In genomic region chr1:153122831-153123421, GRCh38 we compare ENCODE assay signal across 11 cellular contexts. TPM values are rescaled to one million over a fixed set of nuclear protein-coding genes. Genes with fewer than 3 reads are reported as not detected.
DNase-seq lines count a peak whose midpoint lies in the region; ATAC-seq and TF ChIP-seq lines count a peak whose summit lies in the region.
"Had no signal": no experiment of that assay in that cellular context is flagged by ENCODE, and none has a peak within 500 bp of the region (broad histone marks: within the 10 kb centered on the region; RNA-seq: fewer than 3 reads in every experiment).

No MANE protein-coding gene starts in this region.

- ATAC-seq in HG03280 (IDR thresholded peaks at IDR 0.05; ENCODE audit: unreplicated experiment) (no peak), SK-N-SH treated with all-trans-retinoic acid at 6 μM for 48 hours (no peak)
- ATAC-seq: psoas muscle had no signal

- H3K27me3 Mint-ChIP-seq in chondrocyte (ENCODE audit: low read depth), result peaks cover 3% of the 10 kb centered on the region

- H3K9me3 ChIP-seq in NT2/D1 (ENCODE audit: insufficient read depth, low read length), result peaks cover 44% of the 10 kb centered on the region
- H3K9me3 ChIP-seq: psoas muscle had no signal

- no peaks in the 10 kb centered on the region for H3K36me3 Mint-ChIP-seq in chondrocyte (ENCODE audit: low read depth)
- H3K36me3 Mint-ChIP-seq: brain had no signal

- no peak overlapping the region for H3K27ac Mint-ChIP-seq in chondrocyte (ENCODE audit: unreplicated experiment)

- H3K4me3 Mint-ChIP-seq in chondrocyte (ENCODE audit: unreplicated experiment), result no peak overlapping the region
- H3K4me3 Mint-ChIP-seq: brain had no signal

- H3K9ac ChIP-seq in NT2/D1 (ENCODE audit: insufficient read length, low read depth), result no peak overlapping the region

- peaks cover 12% of the 10 kb centered on the region for H3K9me3 Mint-ChIP-seq in chondrocyte (ENCODE audit: low read depth)

- H3K36me3 ChIP-seq in NT2/D1 (ENCODE audit: insufficient read depth, insufficient read length, low read length), result no peaks in the 10 kb centered on the region

- no peaks in the 10 kb centered on the region for H3K4me1 ChIP-seq in NT2/D1 (ENCODE audit: insufficient read depth, insufficient read length)
- H3K4me1 ChIP-seq: psoas muscle had no signal

- no peaks in the 10 kb centered on the region for H3K27me3 ChIP-seq in NT2/D1 (ENCODE audit: insufficient read depth, insufficient read length)

- DNase-seq in DMS153 treated with DMSO at 0.1 percent for 48 hours (lab: John Stamatoyannopoulos, UW; ENCODE audit: unreplicated experiment), result peak; percentile 87
- DNase-seq in LoVo (ENCODE audit: low spot score), result peak; percentile 4
- peak; percentile 95 for DNase-seq in NT2/D1 (ENCODE audit: low read depth, low spot score)
- DNase-seq in islet precursor cell, result peak; percentile 85
- DNase-seq in chondrocyte (ENCODE audit: low spot score), result no peak
- no peak for DNase-seq in anterior cingulate cortex (lab: John Stamatoyannopoulos, UW)
- DNase-seq: activated CD4-positive, alpha-beta T cell treated with anti-CD3 and anti-CD28 coated beads, Interleukin-2, amount 50 U/mL, for 48 hours had no signal

- no peak overlapping the region for H3K4me3 ChIP-seq in NT2/D1 (ENCODE audit: insufficient read length, low read depth)
- H3K4me3 ChIP-seq: psoas muscle had no signal

- TF ChIP-seq CTCF in chondrocyte (IDR thresholded peaks at IDR 0.05), result no peak

- H3K4me1 Mint-ChIP-seq in chondrocyte (ENCODE audit: low read depth), result no peaks in the 10 kb centered on the region
- H3K4me1 Mint-ChIP-seq: brain had no signal

TF ChIP-seq in SK-N-SH treated with all-trans-retinoic acid at 6 μM for 48 hours, 23 proteins besides CTCF, POLR2A, EP300 and RAD21:
- TF ChIP-seq ISL1 (CRISPR knock-in tag; IDR thresholded peaks at IDR 0.05), result no peak
- no peak for TF ChIP-seq POU6F1 (CRISPR knock-in tag; IDR thresholded peaks at IDR 0.05; ENCODE audit: borderline replicate concordance, low read depth)
- TF ChIP-seq TOX (CRISPR knock-in tag; IDR thresholded peaks at IDR 0.05; ENCODE audit: borderline replicate concordance), result no peak
- no peak for TF ChIP-seq ZNF70 (CRISPR knock-in tag; IDR thresholded peaks at IDR 0.05)
- TF ChIP-seq TSHZ2 (CRISPR knock-in tag; IDR thresholded peaks at IDR 0.05), result no peak
- TF ChIP-seq CREB5 (CRISPR knock-in tag; IDR thresholded peaks at IDR 0.05; ENCODE audit: low read depth), result no peak
- no peak for TF ChIP-seq SNAI2 (CRISPR knock-in tag; IDR thresholded peaks at IDR 0.05)
- no peak for TF ChIP-seq ZC3H10 (CRISPR knock-in tag; IDR thresholded peaks at IDR 0.05)
- TF ChIP-seq ZNF8 (CRISPR knock-in tag; IDR thresholded peaks at IDR 0.05), result no peak
- TF ChIP-seq RARB (CRISPR knock-in tag; IDR thresholded peaks at IDR 0.05), result no peak
- TF ChIP-seq CSRNP3 (CRISPR knock-in tag; IDR thresholded peaks at IDR 0.05), result no peak
- TF ChIP-seq PATZ1 (CRISPR knock-in tag; IDR thresholded peaks at IDR 0.05; ENCODE audit: borderline replicate concordance), result no peak
- no peak for TF ChIP-seq CSDC2 (CRISPR knock-in tag; IDR thresholded peaks at IDR 0.05)
- TF ChIP-seq GLIS3 (CRISPR knock-in tag; IDR thresholded peaks at IDR 0.05), result no peak
- TF ChIP-seq BACH2 (CRISPR knock-in tag; IDR thresholded peaks at IDR 0.05; ENCODE audit: borderline replicate concordance), result no peak
- TF ChIP-seq ESRRG (CRISPR knock-in tag; IDR thresholded peaks at IDR 0.05), result no peak
- no peak for TF ChIP-seq TCF4 (CRISPR knock-in tag; IDR thresholded peaks at IDR 0.05; ENCODE audit: borderline replicate concordance)
- TF ChIP-seq PPARA (CRISPR knock-in tag; IDR thresholded peaks at IDR 0.05; ENCODE audit: borderline replicate concordance), result no peak
- no peak for TF ChIP-seq ZFP3 (CRISPR knock-in tag; IDR thresholded peaks at IDR 0.05)

RNA-seq across cellular contexts. Expression of gene SPRR2F, which starts 9.6 kb away (rescaled TPM):
- not detected in 3 replicates for total RNA-seq in chondrocyte
- total RNA-seq: psoas muscle had no signal

RNA-seq across cellular contexts. Expression of gene SPRR2G, which starts 27.8 kb away (rescaled TPM):
- not detected in 3 replicates for total RNA-seq in chondrocyte
- total RNA-seq: psoas muscle had no signal

RNA-seq across cellular contexts. Expression of gene SPRR2E, which starts 28.6 kb away (rescaled TPM):
- not detected in 3 replicates for total RNA-seq in chondrocyte
- total RNA-seq: psoas muscle had no signal

RNA-seq across cellular contexts. Expression of gene SPRR2B, which starts 51.5 kb away (rescaled TPM):
- total RNA-seq in chondrocyte, result not detected in 3 replicates
- total RNA-seq: psoas muscle had no signal

Comparison
In these comparisons a context has a peak if more than half of its experiments do, and no peak if none do; other contexts are left out.
1. DNase-seq: peak in DMS153 treated with DMSO at 0.1 percent for 48 hours (single experiment), LoVo (single experiment), NT2/D1 (single experiment) and islet precursor cell (single experiment); none in chondrocyte (single experiment) and anterior cingulate cortex (0 of 58).